9 cellular contexts compared by ENCODE assay signal in the genomic region with DNA sequence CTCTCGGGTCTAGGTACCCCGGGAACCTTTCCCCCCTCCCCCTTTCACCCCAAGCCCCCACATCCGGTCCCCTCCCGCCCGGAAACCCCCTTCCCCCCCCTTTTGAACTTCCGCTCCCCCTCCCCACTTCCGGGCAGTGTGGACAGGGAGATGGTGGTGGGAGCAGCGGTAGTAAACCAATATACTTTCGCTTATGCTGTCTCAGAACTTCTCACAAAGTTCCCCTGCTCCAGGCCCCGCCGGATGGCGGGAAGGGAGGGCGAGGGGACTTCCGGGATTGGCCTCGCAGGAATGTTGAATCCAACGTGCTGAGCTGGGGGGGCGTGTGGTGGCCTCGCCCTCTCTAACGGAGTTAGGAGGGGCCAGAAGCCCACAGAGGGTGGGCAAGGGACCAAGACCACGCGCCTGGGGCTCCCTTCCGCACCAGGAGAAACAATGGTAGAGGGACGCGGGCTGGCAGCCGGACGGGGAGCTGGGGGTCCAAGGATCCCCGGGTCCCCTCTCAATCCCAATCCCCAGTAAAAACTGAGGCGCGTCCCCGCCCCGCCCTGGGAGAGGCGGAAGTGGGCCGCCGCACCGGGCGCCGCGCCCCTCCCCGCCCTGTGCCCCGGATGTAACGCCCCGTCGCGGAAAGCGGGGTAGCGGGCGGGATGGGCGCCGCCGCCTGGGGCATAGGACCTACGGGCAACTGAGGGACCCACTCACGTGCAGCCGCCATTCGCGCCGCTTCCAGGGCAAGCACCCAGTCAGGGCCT. TPM values are rescaled to one million over a fixed set of nuclear protein-coding genes. Genes with fewer than 3 reads are reported as not detected.
DNase-seq lines count a peak whose midpoint lies in the region; ATAC-seq, FAIRE-seq and TF ChIP-seq lines count a peak whose summit lies in the region.
"Had no signal": no experiment of that assay in that cellular context is flagged by ENCODE, and none has a peak within 500 bp of the region (broad histone marks: within the 10 kb centered on the region; RNA-seq: fewer than 3 reads in every experiment).

No MANE protein-coding gene starts in this region.

- H3K9me3 ChIP-seq in iPS-20b (ENCODE audit: insufficient read depth, low read depth, low read length): no peaks in the 10 kb centered on the region

- H3K9me3 Mint-ChIP-seq in brain: no peaks in the 10 kb centered on the region

- FAIRE-seq in GM12892 (lab: Jason Lieb, UNC): peak; percentile 96
- FAIRE-seq: islet of Langerhans had no signal

- peak overlapping the region; percentile 92 for H3K4me3 ChIP-seq in Jurkat, Clone E6-1 (ENCODE audit: low read length)
- peak overlapping the region; percentile 98 for H3K4me3 ChIP-seq in iPS-20b (ENCODE audit: low read length)

- DNase-seq in GM12892 (ENCODE audit: insufficient read length) (no peak), UCSD-AML1 (lab: John Stamatoyannopoulos, UW; ENCODE audit: unreplicated experiment) (peak; percentile 76), cerebellar nuclear complex (lab: John Stamatoyannopoulos, UW) (no peak)
- DNase-seq in Jurkat, Clone E6-1 (ENCODE audit: low read depth, low spot score): peak; percentile 72
- DNase-seq in stimulated activated CD4-positive, alpha-beta T cell treated with anti-CD3 and anti-CD28 coated beads, Interleukin-12 subunit alpha, Interleukin-12 subunit beta, amount 100 ng/mL, for 4 hours: peak; percentile 69

- H3K9ac ChIP-seq in iPS-20b (ENCODE audit: low read depth, low read length): peak overlapping the region; percentile 99

- no peaks in the 10 kb centered on the region for H3K27me3 ChIP-seq in iPS-20b (ENCODE audit: insufficient read depth, low read length)

- H3K4me3 Mint-ChIP-seq in brain: peak overlapping the region; percentile 93 to 97 (median 96)

- H3K27me3 Mint-ChIP-seq in brain: peaks cover 3% of the 10 kb centered on the region

- peaks cover 46% of the 10 kb centered on the region for H3K36me3 ChIP-seq in iPS-20b (ENCODE audit: insufficient read depth, low read depth, low read length)

- TF ChIP-seq POLR2A in GM12892 (IDR thresholded peaks at IDR 0.05; ENCODE audit: low read depth, low read length): peak; percentile 24; the same call in 1 of the 2 replicates

- H3K27ac ChIP-seq in iPS-20b (ENCODE audit: low read length): peak overlapping the region; percentile 99

- TF ChIP-seq CTCF in brain (conservative IDR thresholded peaks at IDR 0.05): no peak

- H3K27ac Mint-ChIP-seq in brain: peak overlapping the region; percentile 85 to 98 (median 92)

- ATAC-seq in GM21786 (IDR thresholded peaks at IDR 0.05; ENCODE audit: unreplicated experiment): no peak

- peaks cover 21% of the 10 kb centered on the region for H3K4me1 ChIP-seq in iPS-20b (ENCODE audit: insufficient read depth, low read length)

- peaks cover 32% of the 10 kb centered on the region for H3K36me3 Mint-ChIP-seq in brain

- peaks cover 40% of the 10 kb centered on the region for H3K4me1 Mint-ChIP-seq in brain

RNA-seq across cellular contexts. Expression of gene PFN1, which starts 0.7 kb away (rescaled TPM):
- polyA plus RNA-seq in GM12892 (2012; ENCODE audit: missing spikeins): 1,802 TPM
- polyA plus RNA-seq in Jurkat, Clone E6-1 (2012; ENCODE audit: insufficient read depth, insufficient read length): 1,752 TPM
- 473 TPM for polyA plus RNA-seq in brain (ENCODE audit: insufficient read depth, low read depth, low replicate concordance)

RNA-seq across cellular contexts. Expression of gene ENO3, which starts 3.3 kb away (rescaled TPM):
- polyA plus RNA-seq in GM12892 (2012; ENCODE audit: missing spikeins): 30.2 TPM
- polyA plus RNA-seq in Jurkat, Clone E6-1 (2012; ENCODE audit: insufficient read depth, insufficient read length): 63.2 TPM
- 5.5 TPM for polyA plus RNA-seq in brain (ENCODE audit: insufficient read depth, low read depth, low replicate concordance)

RNA-seq across cellular contexts. Expression of gene RNF167, which starts 7.5 kb away (rescaled TPM):
- polyA plus RNA-seq in GM12892 (2012; ENCODE audit: missing spikeins): 108 TPM
- polyA plus RNA-seq in Jurkat, Clone E6-1 (2012; ENCODE audit: insufficient read depth, insufficient read length): 190 TPM
- 268 TPM for polyA plus RNA-seq in brain (ENCODE audit: insufficient read depth, low read depth, low replicate concordance)

RNA-seq across cellular contexts. Expression of gene SLC25A11, which starts 7.7 kb away (rescaled TPM):
- 61.3 TPM for polyA plus RNA-seq in GM12892 (2012; ENCODE audit: missing spikeins)
- 115 TPM for polyA plus RNA-seq in Jurkat, Clone E6-1 (2012; ENCODE audit: insufficient read depth, insufficient read length)
- 120 TPM for polyA plus RNA-seq in brain (ENCODE audit: insufficient read depth, low read depth, low replicate concordance)

RNA-seq across cellular contexts. Expression of gene GP1BA, which starts 15.5 kb away (rescaled TPM):
- 1.9 TPM for polyA plus RNA-seq in GM12892 (2012; ENCODE audit: missing spikeins)
- polyA plus RNA-seq in Jurkat, Clone E6-1 (2012; ENCODE audit: insufficient read depth, insufficient read length): 0.49 TPM
- not detected for polyA plus RNA-seq in brain (ENCODE audit: insufficient read depth, low read depth, low replicate concordance)

Comparison
In these comparisons a context has a peak if more than half of its experiments do, and no peak if none do; other contexts are left out.
1. DNase-seq: peak in Jurkat, Clone E6-1 (single experiment), UCSD-AML1 (single experiment) and stimulated activated CD4-positive, alpha-beta T cell treated with anti-CD3 and anti-CD28 coated beads, Interleukin-12 subunit alpha, Interleukin-12 subunit beta, amount 100 ng/mL, for 4 hours (single experiment); none in GM12892 (single experiment) and cerebellar nuclear complex (0 of 2).